1 cellular context compared by ENCODE assay signal in the genomic region with DNA sequence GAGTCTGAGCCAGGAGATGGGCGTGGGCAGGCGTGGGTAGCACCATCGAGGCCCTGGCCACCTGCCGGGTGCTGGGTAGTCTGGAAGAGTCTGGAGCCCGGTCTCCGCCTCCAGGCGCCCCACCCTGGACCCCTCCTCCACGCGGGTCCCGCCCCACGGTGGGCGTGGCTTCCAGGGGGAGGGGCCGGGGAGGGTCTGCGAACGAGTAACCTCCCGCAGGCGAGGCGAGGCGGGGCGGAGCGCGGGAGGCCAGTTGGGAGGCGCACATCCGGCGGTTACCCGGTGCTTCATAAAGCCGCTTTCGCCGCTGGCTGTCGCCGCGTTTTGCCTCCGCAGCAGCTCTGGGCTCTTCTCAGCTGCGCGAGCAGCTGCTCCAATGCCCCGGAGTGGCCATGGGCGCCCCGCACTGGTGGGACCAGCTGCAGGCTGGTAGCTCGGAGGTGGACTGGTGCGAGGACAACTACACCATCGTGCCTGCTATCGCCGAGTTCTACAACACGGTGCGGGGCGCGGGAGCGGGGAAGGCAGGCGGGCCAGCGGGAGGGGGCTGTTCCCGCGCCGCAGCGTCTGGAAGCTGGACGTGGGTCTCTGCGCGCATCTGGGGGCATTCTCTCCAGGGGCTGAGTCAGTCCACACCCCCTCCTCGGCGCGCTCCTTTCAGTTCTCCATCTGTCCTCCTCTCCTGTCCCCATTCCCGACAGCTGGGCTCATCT.
TF ChIP-seq lines count a peak whose summit lies in the region.

Gene ACER2, plus strand, starts transcription at position 317 of the 713 bp plus-strand sequence. Its CDS starts 76 bp downstream, at position 393.

TF ChIP-seq in WTC11, 78 proteins besides CTCF, POLR2A, EP300 and RAD21 (continued from another document and continues in another):
- TF ChIP-seq, protein P1, sequence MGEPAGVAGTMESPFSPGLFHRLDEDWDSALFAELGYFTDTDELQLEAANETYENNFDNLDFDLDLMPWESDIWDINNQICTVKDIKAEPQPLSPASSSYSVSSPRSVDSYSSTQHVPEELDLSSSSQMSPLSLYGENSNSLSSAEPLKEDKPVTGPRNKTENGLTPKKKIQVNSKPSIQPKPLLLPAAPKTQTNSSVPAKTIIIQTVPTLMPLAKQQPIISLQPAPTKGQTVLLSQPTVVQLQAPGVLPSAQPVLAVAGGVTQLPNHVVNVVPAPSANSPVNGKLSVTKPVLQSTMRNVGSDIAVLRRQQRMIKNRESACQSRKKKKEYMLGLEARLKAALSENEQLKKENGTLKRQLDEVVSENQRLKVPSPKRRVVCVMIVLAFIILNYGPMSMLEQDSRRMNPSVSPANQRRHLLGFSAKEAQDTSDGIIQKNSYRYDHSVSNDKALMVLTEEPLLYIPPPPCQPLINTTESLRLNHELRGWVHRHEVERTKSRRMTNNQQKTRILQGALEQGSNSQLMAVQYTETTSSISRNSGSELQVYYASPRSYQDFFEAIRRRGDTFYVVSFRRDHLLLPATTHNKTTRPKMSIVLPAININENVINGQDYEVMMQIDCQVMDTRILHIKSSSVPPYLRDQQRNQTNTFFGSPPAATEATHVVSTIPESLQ (CRISPR knock-in tag; IDR thresholded peaks at IDR 0.05), result no peak
- TF ChIP-seq, protein P2, sequence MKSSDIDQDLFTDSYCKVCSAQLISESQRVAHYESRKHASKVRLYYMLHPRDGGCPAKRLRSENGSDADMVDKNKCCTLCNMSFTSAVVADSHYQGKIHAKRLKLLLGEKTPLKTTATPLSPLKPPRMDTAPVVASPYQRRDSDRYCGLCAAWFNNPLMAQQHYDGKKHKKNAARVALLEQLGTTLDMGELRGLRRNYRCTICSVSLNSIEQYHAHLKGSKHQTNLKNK (CRISPR knock-in tag; IDR thresholded peaks at IDR 0.05), result no peak
- TF ChIP-seq ZNF317 (CRISPR knock-in tag; IDR thresholded peaks at IDR 0.05; ENCODE audit: borderline replicate concordance, low read depth) (peak; percentile 19; the same call in 1 of the 2 replicates), ZBTB21 (CRISPR knock-in tag; IDR thresholded peaks at IDR 0.05; ENCODE audit: borderline replicate concordance) (no peak), KAT7 (CRISPR knock-in tag; IDR thresholded peaks at IDR 0.05; ENCODE audit: borderline replicate concordance) (no peak), GABPB1 (CRISPR knock-in tag; IDR thresholded peaks at IDR 0.05) (peak; percentile 59), TEAD1 (CRISPR knock-in tag; IDR thresholded peaks at IDR 0.05) (peak; percentile 38; the same call in 1 of the 2 replicates), ATF2 (CRISPR knock-in tag; IDR thresholded peaks at IDR 0.05; ENCODE audit: borderline replicate concordance, low read depth) (no peak), IRF2 (CRISPR knock-in tag; IDR thresholded peaks at IDR 0.05; ENCODE audit: borderline replicate concordance, low read depth) (no peak), E2F4 (CRISPR knock-in tag; IDR thresholded peaks at IDR 0.05; ENCODE audit: borderline replicate concordance, low read depth) (no peak), GRHL2 (CRISPR knock-in tag; IDR thresholded peaks at IDR 0.05; ENCODE audit: insufficient replicate concordance, severe bottlenecking) (no peak), NFATC4 (CRISPR knock-in tag; IDR thresholded peaks at IDR 0.05) (no peak), HMGA2 (CRISPR knock-in tag; IDR thresholded peaks at IDR 0.05) (no peak), SP1 (CRISPR knock-in tag; conservative IDR thresholded peaks at IDR 0.05) (peak; percentile 97), OVOL2 (CRISPR knock-in tag; IDR thresholded peaks at IDR 0.05; ENCODE audit: borderline replicate concordance) (no peak), ETV6 (CRISPR knock-in tag; IDR thresholded peaks at IDR 0.05) (no peak; the same call in 1 of the 2 replicates), CBFB (CRISPR knock-in tag; IDR thresholded peaks at IDR 0.05; ENCODE audit: low read depth) (no peak), SMAD4 (CRISPR knock-in tag; IDR thresholded peaks at IDR 0.05) (no peak), NFE2L1 (CRISPR knock-in tag; IDR thresholded peaks at IDR 0.05) (no peak), IRF1 (CRISPR knock-in tag; IDR thresholded peaks at IDR 0.05) (no peak), SMAD3 (CRISPR knock-in tag; IDR thresholded peaks at IDR 0.05; ENCODE audit: borderline replicate concordance) (no peak), E2F5 (CRISPR knock-in tag; IDR thresholded peaks at IDR 0.05) (peak; percentile 72; the same call in 1 of the 2 replicates), CREM (CRISPR knock-in tag; IDR thresholded peaks at IDR 0.05) (0 out of 2 replicates have a peak, but pooled peaks have one; percentile 54), ZNF138 (CRISPR knock-in tag; conservative IDR thresholded peaks at IDR 0.05) (peak; percentile 56; the same call in 1 of the 2 replicates), PRDM15 (CRISPR knock-in tag; IDR thresholded peaks at IDR 0.05) (no peak), SOX15 (CRISPR knock-in tag; IDR thresholded peaks at IDR 0.05) (no peak), ZNF219 (CRISPR knock-in tag; IDR thresholded peaks at IDR 0.05; ENCODE audit: borderline replicate concordance) (no peak)
- TF ChIP-seq, protein P3, sequence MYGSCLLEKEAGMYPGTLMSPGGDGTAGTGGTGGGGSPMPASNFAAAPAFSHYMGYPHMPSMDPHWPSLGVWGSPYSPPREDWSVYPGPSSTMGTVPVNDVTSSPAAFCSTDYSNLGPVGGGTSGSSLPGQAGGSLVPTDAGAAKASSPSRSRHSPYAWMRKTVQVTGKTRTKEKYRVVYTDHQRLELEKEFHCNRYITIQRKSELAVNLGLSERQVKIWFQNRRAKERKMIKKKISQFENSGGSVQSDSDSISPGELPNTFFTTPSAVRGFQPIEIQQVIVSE (CRISPR knock-in tag; IDR thresholded peaks at IDR 0.05; ENCODE audit: borderline replicate concordance), result no peak
- TF ChIP-seq, protein P4, sequence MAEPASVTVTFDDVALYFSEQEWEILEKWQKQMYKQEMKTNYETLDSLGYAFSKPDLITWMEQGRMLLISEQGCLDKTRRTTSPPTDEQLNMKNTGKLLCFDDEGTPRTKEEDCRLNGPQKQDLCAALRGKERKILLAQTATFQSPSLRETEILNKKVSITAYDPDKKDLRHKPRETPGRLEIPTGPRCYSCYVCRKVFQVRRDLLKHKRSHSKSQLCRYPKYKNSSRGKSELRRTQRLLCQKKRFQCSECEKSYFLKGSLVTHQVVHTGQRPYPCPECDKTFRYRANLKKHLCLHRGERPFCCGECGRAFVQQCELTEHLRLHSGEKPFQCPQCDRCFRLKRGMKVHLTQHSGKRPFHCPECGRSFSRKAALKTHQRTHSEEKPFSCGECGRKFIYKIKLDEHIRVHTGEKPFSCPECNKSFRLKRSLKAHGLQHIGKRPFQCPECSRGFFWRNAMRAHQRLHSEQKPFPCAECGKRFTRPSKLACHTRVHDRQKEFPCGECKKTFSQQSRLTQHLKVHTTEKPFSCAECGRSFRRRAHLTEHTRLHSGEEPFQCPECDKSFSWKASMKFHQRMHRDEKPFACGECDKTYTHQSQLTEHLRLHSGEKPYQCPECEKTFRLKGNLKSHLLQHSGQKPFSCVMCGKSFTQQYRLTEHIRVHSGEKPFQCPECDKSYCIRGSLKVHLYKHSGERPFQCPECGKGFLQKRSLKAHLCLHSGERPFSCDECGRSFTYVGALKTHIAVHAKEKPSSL (CRISPR knock-in tag; conservative IDR thresholded peaks at IDR 0.05), result no peak
- TF ChIP-seq, protein P5, sequence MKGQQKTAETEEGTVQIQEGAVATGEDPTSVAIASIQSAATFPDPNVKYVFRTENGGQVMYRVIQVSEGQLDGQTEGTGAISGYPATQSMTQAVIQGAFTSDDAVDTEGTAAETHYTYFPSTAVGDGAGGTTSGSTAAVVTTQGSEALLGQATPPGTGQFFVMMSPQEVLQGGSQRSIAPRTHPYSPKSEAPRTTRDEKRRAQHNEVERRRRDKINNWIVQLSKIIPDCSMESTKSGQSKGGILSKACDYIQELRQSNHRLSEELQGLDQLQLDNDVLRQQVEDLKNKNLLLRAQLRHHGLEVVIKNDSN (CRISPR knock-in tag; IDR thresholded peaks at IDR 0.05), result peak; percentile 41; the same call in 1 of the 2 replicates
- TF ChIP-seq, protein P6, sequence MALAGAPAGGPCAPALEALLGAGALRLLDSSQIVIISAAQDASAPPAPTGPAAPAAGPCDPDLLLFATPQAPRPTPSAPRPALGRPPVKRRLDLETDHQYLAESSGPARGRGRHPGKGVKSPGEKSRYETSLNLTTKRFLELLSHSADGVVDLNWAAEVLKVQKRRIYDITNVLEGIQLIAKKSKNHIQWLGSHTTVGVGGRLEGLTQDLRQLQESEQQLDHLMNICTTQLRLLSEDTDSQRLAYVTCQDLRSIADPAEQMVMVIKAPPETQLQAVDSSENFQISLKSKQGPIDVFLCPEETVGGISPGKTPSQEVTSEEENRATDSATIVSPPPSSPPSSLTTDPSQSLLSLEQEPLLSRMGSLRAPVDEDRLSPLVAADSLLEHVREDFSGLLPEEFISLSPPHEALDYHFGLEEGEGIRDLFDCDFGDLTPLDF (CRISPR knock-in tag; IDR thresholded peaks at IDR 0.05), result no peak
- TF ChIP-seq, protein P7, sequence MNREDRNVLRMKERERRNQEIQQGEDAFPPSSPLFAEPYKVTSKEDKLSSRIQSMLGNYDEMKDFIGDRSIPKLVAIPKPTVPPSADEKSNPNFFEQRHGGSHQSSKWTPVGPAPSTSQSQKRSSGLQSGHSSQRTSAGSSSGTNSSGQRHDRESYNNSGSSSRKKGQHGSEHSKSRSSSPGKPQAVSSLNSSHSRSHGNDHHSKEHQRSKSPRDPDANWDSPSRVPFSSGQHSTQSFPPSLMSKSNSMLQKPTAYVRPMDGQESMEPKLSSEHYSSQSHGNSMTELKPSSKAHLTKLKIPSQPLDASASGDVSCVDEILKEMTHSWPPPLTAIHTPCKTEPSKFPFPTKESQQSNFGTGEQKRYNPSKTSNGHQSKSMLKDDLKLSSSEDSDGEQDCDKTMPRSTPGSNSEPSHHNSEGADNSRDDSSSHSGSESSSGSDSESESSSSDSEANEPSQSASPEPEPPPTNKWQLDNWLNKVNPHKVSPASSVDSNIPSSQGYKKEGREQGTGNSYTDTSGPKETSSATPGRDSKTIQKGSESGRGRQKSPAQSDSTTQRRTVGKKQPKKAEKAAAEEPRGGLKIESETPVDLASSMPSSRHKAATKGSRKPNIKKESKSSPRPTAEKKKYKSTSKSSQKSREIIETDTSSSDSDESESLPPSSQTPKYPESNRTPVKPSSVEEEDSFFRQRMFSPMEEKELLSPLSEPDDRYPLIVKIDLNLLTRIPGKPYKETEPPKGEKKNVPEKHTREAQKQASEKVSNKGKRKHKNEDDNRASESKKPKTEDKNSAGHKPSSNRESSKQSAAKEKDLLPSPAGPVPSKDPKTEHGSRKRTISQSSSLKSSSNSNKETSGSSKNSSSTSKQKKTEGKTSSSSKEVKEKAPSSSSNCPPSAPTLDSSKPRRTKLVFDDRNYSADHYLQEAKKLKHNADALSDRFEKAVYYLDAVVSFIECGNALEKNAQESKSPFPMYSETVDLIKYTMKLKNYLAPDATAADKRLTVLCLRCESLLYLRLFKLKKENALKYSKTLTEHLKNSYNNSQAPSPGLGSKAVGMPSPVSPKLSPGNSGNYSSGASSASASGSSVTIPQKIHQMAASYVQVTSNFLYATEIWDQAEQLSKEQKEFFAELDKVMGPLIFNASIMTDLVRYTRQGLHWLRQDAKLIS (CRISPR knock-in tag; IDR thresholded peaks at IDR 0.05; ENCODE audit: borderline replicate concordance), result no peak
